8 cellular contexts compared by ENCODE assay signal in genomic region chr7:74606101-74606908, GRCh38. TPM values are rescaled to one million over a fixed set of nuclear protein-coding genes. Genes with fewer than 3 reads are reported as not detected.
A peak's percentile ranks its signal among the peaks of the same experiment; 100 is the strongest.
DNase-seq lines count a peak whose midpoint lies in the region; ATAC-seq and TF ChIP-seq lines count a peak whose summit lies in the region.

No MANE protein-coding gene starts in this region.

- intact Hi-C loops in PC-3 (cut with micrococcal nuclease) (no loop called here), sciatic nerve (cut with DNase I) (no loop called here)

- H3K4me1 ChIP-seq in BLaER1: peaks cover 33% of the 10 kb centered on the region
- H3K4me1 ChIP-seq in GM23338 (ENCODE audit: insufficient read depth): no peaks in the 10 kb centered on the region
- peaks cover 27% of the 10 kb centered on the region for H3K4me1 ChIP-seq in PC-3 (ENCODE audit: insufficient read depth, low read length)
- no peaks in the 10 kb centered on the region for H3K4me1 ChIP-seq in cardiac muscle cell (ENCODE audit: low read depth)

- H2AFZ ChIP-seq in GM23338: peak overlapping the region; percentile 92
- peak overlapping the region; percentile 61; the same call in 1 of the 2 replicates for H2AFZ ChIP-seq in PC-3 (ENCODE audit: low read length)

- H3K9me2 ChIP-seq in GM23338 (ENCODE audit: insufficient read depth): no peaks in the 10 kb centered on the region
- no peaks in the 10 kb centered on the region for H3K9me2 ChIP-seq in PC-3 (replicated peaks; ENCODE audit: low read length)

- H3K4me3 ChIP-seq in BLaER1 (peak overlapping the region; percentile 60), GM23338 (peak overlapping the region; percentile 47), PC-3 (ENCODE audit: low read length) (peak overlapping the region; percentile 43; the same call in 1 of the 2 replicates), cardiac muscle cell (no peak overlapping the region)

- peak overlapping the region; percentile 58 for H3K4me3 Mint-ChIP-seq in GM23338
- H3K4me3 Mint-ChIP-seq in activated naive CD8-positive, alpha-beta T cell: peak overlapping the region; percentile 69

- no peak overlapping the region for H3K27ac Mint-ChIP-seq in GM23338
- no peak overlapping the region for H3K27ac Mint-ChIP-seq in activated naive CD8-positive, alpha-beta T cell

- H3K79me2 ChIP-seq in GM23338 (replicated peaks; ENCODE audit: insufficient read depth): no peaks in the 10 kb centered on the region
- H3K79me2 ChIP-seq in PC-3 (ENCODE audit: low read length): no peaks in the 10 kb centered on the region

- no peaks in the 10 kb centered on the region for H4K20me1 ChIP-seq in BLaER1
- no peaks in the 10 kb centered on the region for H4K20me1 ChIP-seq in GM23338 (replicated peaks; ENCODE audit: insufficient read depth)
- no peaks in the 10 kb centered on the region for H4K20me1 ChIP-seq in PC-3 (ENCODE audit: low read length)

- H3K9me3 Mint-ChIP-seq in GM23338: no peaks in the 10 kb centered on the region
- H3K9me3 Mint-ChIP-seq in activated naive CD8-positive, alpha-beta T cell (ENCODE audit: low read depth): no peaks in the 10 kb centered on the region

- H3K4me2 ChIP-seq in BLaER1: peak overlapping the region; percentile 79
- peak overlapping the region; percentile 78 for H3K4me2 ChIP-seq in GM23338
- peak overlapping the region; percentile 74 for H3K4me2 ChIP-seq in PC-3 (ENCODE audit: low read length)

- POLR2A ChIA-PET in PC-3 (lab: Charles Lee; ENCODE audit: unreplicated experiment): no interaction called here

- BruUV-seq in PC-3 (replicated peaks; lab: Mats Ljungman, UMichigan): no TSS peak

- CTCF ChIA-PET in PC-3 (lab: Charles Lee): no interaction called here

- H3F3A ChIP-seq in GM23338 (replicated peaks; ENCODE audit: low read depth): no peaks in the 10 kb centered on the region
- no peaks in the 10 kb centered on the region for H3F3A ChIP-seq in PC-3 (ENCODE audit: low read length, unreplicated experiment)

- H3K9ac ChIP-seq in BLaER1 (peak overlapping the region; percentile 55; the same call in 1 of the 2 replicates), PC-3 (ENCODE audit: low read length) (no peak overlapping the region)

- H3K36me3 ChIP-seq in BLaER1: peaks cover 21% of the 10 kb centered on the region
- H3K36me3 ChIP-seq in GM23338 (ENCODE audit: insufficient read depth): no peaks in the 10 kb centered on the region
- no peaks in the 10 kb centered on the region for H3K36me3 ChIP-seq in PC-3 (ENCODE audit: low read depth, low read length)
- peaks cover 3% of the 10 kb centered on the region for H3K36me3 ChIP-seq in cardiac muscle cell

- H3K27me3 Mint-ChIP-seq in GM23338 (ENCODE audit: insufficient read depth, low read depth, poor library complexity): peaks cover 12% of the 10 kb centered on the region
- no peaks in the 10 kb centered on the region for H3K27me3 Mint-ChIP-seq in activated naive CD8-positive, alpha-beta T cell

- no peaks in the 10 kb centered on the region for H3K9me3 ChIP-seq in BLaER1
- H3K9me3 ChIP-seq in PC-3 (ENCODE audit: low read length): no peaks in the 10 kb centered on the region
- no peaks in the 10 kb centered on the region for H3K9me3 ChIP-seq in cardiac muscle cell (ENCODE audit: low read depth)

- H3K36me3 Mint-ChIP-seq in GM23338 (ENCODE audit: low read depth): peaks cover 6% of the 10 kb centered on the region; the same call in 1 of the 3 replicates
- no peaks in the 10 kb centered on the region for H3K36me3 Mint-ChIP-seq in activated naive CD8-positive, alpha-beta T cell

- peak; percentile 89 for ATAC-seq in GM23338
- peak; percentile 57 for ATAC-seq in PC-3
- peak; percentile 70 for ATAC-seq in sciatic nerve
- ATAC-seq in HG02610 (IDR thresholded peaks at IDR 0.05; ENCODE audit: unreplicated experiment): no peak

- peak in 1 of 2 experiments; percentile 19; a peak in 2 of 4 replicates for TF ChIP-seq CTCF in GM23338 (conservative IDR thresholded peaks at IDR 0.05; ENCODE audit: low read depth in 2 of 2)
- 0 out of 2 replicates have a peak, but pooled peaks have one; percentile 14 for TF ChIP-seq CTCF in PC-3 (conservative IDR thresholded peaks at IDR 0.05; ENCODE audit: low read depth, low read length)
- TF ChIP-seq CTCF in cardiac muscle cell (IDR thresholded peaks at IDR 0.05; ENCODE audit: low read depth, low read length): peak; percentile 5

- H3K27ac ChIP-seq in BLaER1: peak overlapping the region; percentile 19; the same call in 1 of the 2 replicates
- no peak overlapping the region for H3K27ac ChIP-seq in GM23338 (ENCODE audit: low read depth)
- H3K27ac ChIP-seq in PC-3 (ENCODE audit: low read length): no peak overlapping the region
- peak overlapping the region; percentile 10 for H3K27ac ChIP-seq in cardiac muscle cell

- DNase-seq in GM23338 (ENCODE audit: low spot score): peak; percentile 68
- DNase-seq in PC-3: peak; percentile 60
- peak; percentile 13 to 30 for DNase-seq in cardiac muscle cell (ENCODE audit: low read depth in 1 of 2, low spot score in 1 of 2)
- no peak for DNase-seq in sciatic nerve (ENCODE audit: low spot score)
- no peak for DNase-seq in erythroblast (lab: John Stamatoyannopoulos, UW)

- H3K4me1 Mint-ChIP-seq in GM23338: peaks cover 5% of the 10 kb centered on the region; the same call in 2 of the 3 replicates
- H3K4me1 Mint-ChIP-seq in activated naive CD8-positive, alpha-beta T cell (ENCODE audit: low read depth): peaks cover 12% of the 10 kb centered on the region

- H3K27me3 ChIP-seq in BLaER1 (no peaks in the 10 kb centered on the region), GM23338 (ENCODE audit: insufficient read depth) (no peaks in the 10 kb centered on the region), PC-3 (ENCODE audit: low read length) (no peaks in the 10 kb centered on the region), cardiac muscle cell (no peaks in the 10 kb centered on the region)

- TF ChIP-seq POLR2A in erythroblast (IDR thresholded peaks at IDR 0.05; ENCODE audit: low read length): no peak

TF ChIP-seq in GM23338, 12 proteins besides CTCF, POLR2A, EP300 and RAD21:
- TF ChIP-seq POLR2AphosphoS5 (IDR thresholded peaks at IDR 0.05; ENCODE audit: low read depth): no peak
- no peak for TF ChIP-seq JUNB (IDR thresholded peaks at IDR 0.05; ENCODE audit: unreplicated experiment)

RNA-seq across cellular contexts. Expression of gene GTF2I, which starts 51.2 kb away (rescaled TPM):
- total RNA-seq in GM23338 (2014; rRNA removed; shearing (Covaris generic)): 219 and 242 TPM in 2 replicates
- 184 and 204 TPM in 2 replicates for polyA plus RNA-seq in GM23338 (2016; fragmentation: Nextera tagmentation; extraction: Ambion mirVana)
- total RNA-seq in PC-3 (2014; rRNA removed): 138 and 144 TPM in 2 replicates
- 221 and 367 TPM in 2 replicates for total RNA-seq in cardiac muscle cell
- polyA plus RNA-seq in cardiac muscle cell: 189 and 203 TPM in 2 replicates
- 246 TPM for total RNA-seq in sciatic nerve

Comparison
In these comparisons a context has a peak if more than half of its experiments do, and no peak if none do; other contexts are left out.
1. H3K27ac ChIP-seq: peak in BLaER1 (single experiment) and cardiac muscle cell (single experiment); none in GM23338 (single experiment) and PC-3 (single experiment).
2. DNase-seq: peak in GM23338 (single experiment), PC-3 (single experiment) and cardiac muscle cell (2 of 2); none in sciatic nerve (single experiment) and erythroblast (0 of 2).
3. Peak in every context shown above with its lines, with median percentiles within 50 percentile points of each other: H3K4me2 ChIP-seq.